ENCODE assay signal across 14 cellular contexts in the genomic region with DNA sequence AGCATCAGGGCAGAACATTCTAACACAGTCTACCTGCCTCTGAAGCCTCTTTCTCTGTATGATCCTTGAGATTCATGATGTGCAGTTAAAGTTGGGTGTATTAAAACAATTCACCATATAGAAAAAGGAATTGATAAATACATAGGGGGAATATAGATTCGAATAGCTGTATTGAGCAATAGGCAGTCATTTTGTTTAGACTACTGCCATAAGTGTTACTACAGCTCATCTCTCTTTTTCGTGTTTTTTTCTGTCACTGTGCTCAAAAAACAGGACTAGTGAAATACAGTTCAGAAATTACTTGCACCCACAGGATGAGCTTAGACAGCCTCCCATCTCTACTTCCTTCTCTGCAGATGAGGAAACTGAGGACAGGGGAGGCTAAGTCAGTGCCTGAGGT.
DNase-seq lines count a peak whose midpoint lies in the region; ATAC-seq and TF ChIP-seq lines count a peak whose summit lies in the region.
"Had no signal": no experiment of that assay in that cellular context is flagged by ENCODE, and none has a peak within 500 bp of the region (broad histone marks: within the 10 kb centered on the region; RNA-seq: fewer than 3 reads in every experiment).

No MANE protein-coding gene starts in this region.

- H3K27me3 Mint-ChIP-seq in Calu3 (ENCODE audit: unreplicated experiment): no peaks in the 10 kb centered on the region
- peaks cover 10% of the 10 kb centered on the region; the same call in 1 of the 2 replicates for H3K27me3 Mint-ChIP-seq in WTC11 (ENCODE audit: low read depth)

- CTCF ChIA-PET in Calu3 (lab: Charles Lee) (interaction anchor here (1.1 kb wide), 1 partner anchor 10 kb away, joined by 3 read pairs; no protein-coding TSS in a partner anchor), WTC11 (lab: Charles Lee) (interaction anchor here (1.0 to 1.5 kb wide), 2 partner anchors 11 to 16 kb away, joined by 5 to 7 read pairs; no protein-coding TSS in a partner anchor)

- peak; percentile 9; the same call in 1 of the 2 replicates for ATAC-seq in WTC11
- ATAC-seq: K562 had no signal

- H3K36me3 ChIP-seq in HUES48 (ENCODE audit: control insufficient read depth, insufficient read depth, low read length): no peaks in the 10 kb centered on the region
- H3K36me3 ChIP-seq in esophagus muscularis mucosa: no peaks in the 10 kb centered on the region
- H3K36me3 ChIP-seq: BE2C had no signal

- DNase-seq in Calu3 (no peak), WTC11 (ENCODE audit: low spot score) (no peak), NCI-H2081 (lab: John Stamatoyannopoulos, UW) (no peak), cerebellar nuclear complex (lab: John Stamatoyannopoulos, UW) (no peak), NCI-H1417 (lab: John Stamatoyannopoulos, UW) (no peak), esophagus muscularis mucosa (ENCODE audit: extremely low spot score) (no peak)
- DNase-seq: BE2C; CD4-positive, alpha-beta memory T cell; DND-41; GDM1; H7 had no signal

- TF ChIP-seq CTCF in Calu3 (IDR thresholded peaks at IDR 0.05; ENCODE audit: unreplicated experiment) (no peak), WTC11 (IDR thresholded peaks at IDR 0.05) (no peak), esophagus muscularis mucosa (IDR thresholded peaks at IDR 0.05) (no peak)

- H3K9me3 Mint-ChIP-seq in Calu3 (ENCODE audit: low read depth, unreplicated experiment) (no peaks in the 10 kb centered on the region), WTC11 (peaks cover 4% of the 10 kb centered on the region)

- H3K27ac ChIP-seq in HUES48 (ENCODE audit: low read depth, low read length) (peak overlapping the region; percentile 23), esophagus muscularis mucosa (replicated peaks in 1 of 4) (no peak overlapping the region)
- H3K27ac ChIP-seq: C4-2B had no signal

- H3K9me3 ChIP-seq in HUES48 (ENCODE audit: control insufficient read depth, insufficient read depth, low read length) (no peaks in the 10 kb centered on the region), esophagus muscularis mucosa (no peaks in the 10 kb centered on the region)
- H3K9me3 ChIP-seq: BE2C had no signal

- no peak for TF ChIP-seq POLR2A in esophagus muscularis mucosa (IDR thresholded peaks at IDR 0.05; ENCODE audit: low read depth)

- H3K36me3 Mint-ChIP-seq in Calu3 (ENCODE audit: insufficient read depth, unreplicated experiment): no peaks in the 10 kb centered on the region
- H3K36me3 Mint-ChIP-seq in WTC11: no peaks in the 10 kb centered on the region
- H3K36me3 Mint-ChIP-seq: CD4-positive, alpha-beta memory T cell had no signal

- BruUV-seq in Calu3 (replicated peaks; lab: Mats Ljungman, UMichigan): no TSS peak

- H3K4me3 Mint-ChIP-seq in Calu3 (ENCODE audit: low read depth, unreplicated experiment) (peak overlapping the region; percentile 15), WTC11 (no peak overlapping the region; the same call in 1 of the 2 replicates)

- intact Hi-C loops in Calu3 (cut with micrococcal nuclease; ENCODE audit: unreplicated experiment): no loop called here
- intact Hi-C loops in esophagus muscularis mucosa (cut with DNase I): no loop called here

- no peak overlapping the region for H3K4me3 ChIP-seq in HUES48 (ENCODE audit: low read depth, low read length)
- no peak overlapping the region for H3K4me3 ChIP-seq in esophagus muscularis mucosa
- H3K4me3 ChIP-seq: K562 had no signal

- POLR2A ChIA-PET in WTC11 (lab: Charles Lee): no interaction called here

- H3K27ac Mint-ChIP-seq in Calu3 (ENCODE audit: unreplicated experiment): no peak overlapping the region
- no peak overlapping the region for H3K27ac Mint-ChIP-seq in WTC11

- WGBS in esophagus muscularis mucosa: 78% methylated on average over 2 of the region's 2 CpGs

- H3K4me1 ChIP-seq in HUES48 (ENCODE audit: control insufficient read depth, insufficient read depth, low read length) (peaks cover 30% of the 10 kb centered on the region), esophagus muscularis mucosa (no peaks in the 10 kb centered on the region)
- H3K4me1 ChIP-seq: BE2C had no signal

- H3K9ac ChIP-seq in HUES48 (ENCODE audit: low read depth, low read length): no peak overlapping the region

- H3K4me1 Mint-ChIP-seq in Calu3 (ENCODE audit: low read depth, unreplicated experiment): peaks cover 11% of the 10 kb centered on the region
- peaks cover 32% of the 10 kb centered on the region for H3K4me1 Mint-ChIP-seq in WTC11
- H3K4me1 Mint-ChIP-seq: CD4-positive, alpha-beta memory T cell had no signal

- no peak for TF ChIP-seq EP300 in esophagus muscularis mucosa (IDR thresholded peaks at IDR 0.05)

- H3K27me3 ChIP-seq in HUES48 (ENCODE audit: control insufficient read depth, insufficient read depth, low read length): no peaks in the 10 kb centered on the region
- no peaks in the 10 kb centered on the region for H3K27me3 ChIP-seq in esophagus muscularis mucosa

TF ChIP-seq in WTC11, 78 proteins besides CTCF, POLR2A, EP300 and RAD21 (continues in another document):
- TF ChIP-seq ETV6 (CRISPR knock-in tag; IDR thresholded peaks at IDR 0.05) (no peak), ESRRA (CRISPR knock-in tag; IDR thresholded peaks at IDR 0.05; ENCODE audit: borderline replicate concordance) (no peak), RELA (CRISPR knock-in tag; IDR thresholded peaks at IDR 0.05; ENCODE audit: borderline replicate concordance) (no peak), CREB1 (CRISPR knock-in tag; IDR thresholded peaks at IDR 0.05) (no peak), ZNF423 (CRISPR knock-in tag; IDR thresholded peaks at IDR 0.05) (no peak), KAT7 (CRISPR knock-in tag; IDR thresholded peaks at IDR 0.05; ENCODE audit: borderline replicate concordance) (no peak), TEAD4 (CRISPR knock-in tag; IDR thresholded peaks at IDR 0.05) (no peak), HMGA2 (CRISPR knock-in tag; IDR thresholded peaks at IDR 0.05) (no peak), ZNF219 (CRISPR knock-in tag; IDR thresholded peaks at IDR 0.05; ENCODE audit: borderline replicate concordance) (no peak)
- TF ChIP-seq, protein P1, sequence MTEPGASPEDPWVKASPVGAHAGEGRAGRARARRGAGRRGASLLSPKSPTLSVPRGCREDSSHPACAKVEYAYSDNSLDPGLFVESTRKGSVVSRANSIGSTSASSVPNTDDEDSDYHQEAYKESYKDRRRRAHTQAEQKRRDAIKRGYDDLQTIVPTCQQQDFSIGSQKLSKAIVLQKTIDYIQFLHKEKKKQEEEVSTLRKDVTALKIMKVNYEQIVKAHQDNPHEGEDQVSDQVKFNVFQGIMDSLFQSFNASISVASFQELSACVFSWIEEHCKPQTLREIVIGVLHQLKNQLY (CRISPR knock-in tag; IDR thresholded peaks at IDR 0.05): no peak
- TF ChIP-seq, protein P2, sequence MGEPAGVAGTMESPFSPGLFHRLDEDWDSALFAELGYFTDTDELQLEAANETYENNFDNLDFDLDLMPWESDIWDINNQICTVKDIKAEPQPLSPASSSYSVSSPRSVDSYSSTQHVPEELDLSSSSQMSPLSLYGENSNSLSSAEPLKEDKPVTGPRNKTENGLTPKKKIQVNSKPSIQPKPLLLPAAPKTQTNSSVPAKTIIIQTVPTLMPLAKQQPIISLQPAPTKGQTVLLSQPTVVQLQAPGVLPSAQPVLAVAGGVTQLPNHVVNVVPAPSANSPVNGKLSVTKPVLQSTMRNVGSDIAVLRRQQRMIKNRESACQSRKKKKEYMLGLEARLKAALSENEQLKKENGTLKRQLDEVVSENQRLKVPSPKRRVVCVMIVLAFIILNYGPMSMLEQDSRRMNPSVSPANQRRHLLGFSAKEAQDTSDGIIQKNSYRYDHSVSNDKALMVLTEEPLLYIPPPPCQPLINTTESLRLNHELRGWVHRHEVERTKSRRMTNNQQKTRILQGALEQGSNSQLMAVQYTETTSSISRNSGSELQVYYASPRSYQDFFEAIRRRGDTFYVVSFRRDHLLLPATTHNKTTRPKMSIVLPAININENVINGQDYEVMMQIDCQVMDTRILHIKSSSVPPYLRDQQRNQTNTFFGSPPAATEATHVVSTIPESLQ (CRISPR knock-in tag; IDR thresholded peaks at IDR 0.05): no peak
- TF ChIP-seq, protein P3, sequence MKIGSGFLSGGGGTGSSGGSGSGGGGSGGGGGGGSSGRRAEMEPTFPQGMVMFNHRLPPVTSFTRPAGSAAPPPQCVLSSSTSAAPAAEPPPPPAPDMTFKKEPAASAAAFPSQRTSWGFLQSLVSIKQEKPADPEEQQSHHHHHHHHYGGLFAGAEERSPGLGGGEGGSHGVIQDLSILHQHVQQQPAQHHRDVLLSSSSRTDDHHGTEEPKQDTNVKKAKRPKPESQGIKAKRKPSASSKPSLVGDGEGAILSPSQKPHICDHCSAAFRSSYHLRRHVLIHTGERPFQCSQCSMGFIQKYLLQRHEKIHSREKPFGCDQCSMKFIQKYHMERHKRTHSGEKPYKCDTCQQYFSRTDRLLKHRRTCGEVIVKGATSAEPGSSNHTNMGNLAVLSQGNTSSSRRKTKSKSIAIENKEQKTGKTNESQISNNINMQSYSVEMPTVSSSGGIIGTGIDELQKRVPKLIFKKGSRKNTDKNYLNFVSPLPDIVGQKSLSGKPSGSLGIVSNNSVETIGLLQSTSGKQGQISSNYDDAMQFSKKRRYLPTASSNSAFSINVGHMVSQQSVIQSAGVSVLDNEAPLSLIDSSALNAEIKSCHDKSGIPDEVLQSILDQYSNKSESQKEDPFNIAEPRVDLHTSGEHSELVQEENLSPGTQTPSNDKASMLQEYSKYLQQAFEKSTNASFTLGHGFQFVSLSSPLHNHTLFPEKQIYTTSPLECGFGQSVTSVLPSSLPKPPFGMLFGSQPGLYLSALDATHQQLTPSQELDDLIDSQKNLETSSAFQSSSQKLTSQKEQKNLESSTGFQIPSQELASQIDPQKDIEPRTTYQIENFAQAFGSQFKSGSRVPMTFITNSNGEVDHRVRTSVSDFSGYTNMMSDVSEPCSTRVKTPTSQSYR (CRISPR knock-in tag; IDR thresholded peaks at IDR 0.05): no peak
- TF ChIP-seq, protein P4, sequence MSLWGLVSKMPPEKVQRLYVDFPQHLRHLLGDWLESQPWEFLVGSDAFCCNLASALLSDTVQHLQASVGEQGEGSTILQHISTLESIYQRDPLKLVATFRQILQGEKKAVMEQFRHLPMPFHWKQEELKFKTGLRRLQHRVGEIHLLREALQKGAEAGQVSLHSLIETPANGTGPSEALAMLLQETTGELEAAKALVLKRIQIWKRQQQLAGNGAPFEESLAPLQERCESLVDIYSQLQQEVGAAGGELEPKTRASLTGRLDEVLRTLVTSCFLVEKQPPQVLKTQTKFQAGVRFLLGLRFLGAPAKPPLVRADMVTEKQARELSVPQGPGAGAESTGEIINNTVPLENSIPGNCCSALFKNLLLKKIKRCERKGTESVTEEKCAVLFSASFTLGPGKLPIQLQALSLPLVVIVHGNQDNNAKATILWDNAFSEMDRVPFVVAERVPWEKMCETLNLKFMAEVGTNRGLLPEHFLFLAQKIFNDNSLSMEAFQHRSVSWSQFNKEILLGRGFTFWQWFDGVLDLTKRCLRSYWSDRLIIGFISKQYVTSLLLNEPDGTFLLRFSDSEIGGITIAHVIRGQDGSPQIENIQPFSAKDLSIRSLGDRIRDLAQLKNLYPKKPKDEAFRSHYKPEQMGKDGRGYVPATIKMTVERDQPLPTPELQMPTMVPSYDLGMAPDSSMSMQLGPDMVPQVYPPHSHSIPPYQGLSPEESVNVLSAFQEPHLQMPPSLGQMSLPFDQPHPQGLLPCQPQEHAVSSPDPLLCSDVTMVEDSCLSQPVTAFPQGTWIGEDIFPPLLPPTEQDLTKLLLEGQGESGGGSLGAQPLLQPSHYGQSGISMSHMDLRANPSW (CRISPR knock-in tag; conservative IDR thresholded peaks at IDR 0.05; ENCODE audit: low read depth): no peak
